In the genomic region with DNA sequence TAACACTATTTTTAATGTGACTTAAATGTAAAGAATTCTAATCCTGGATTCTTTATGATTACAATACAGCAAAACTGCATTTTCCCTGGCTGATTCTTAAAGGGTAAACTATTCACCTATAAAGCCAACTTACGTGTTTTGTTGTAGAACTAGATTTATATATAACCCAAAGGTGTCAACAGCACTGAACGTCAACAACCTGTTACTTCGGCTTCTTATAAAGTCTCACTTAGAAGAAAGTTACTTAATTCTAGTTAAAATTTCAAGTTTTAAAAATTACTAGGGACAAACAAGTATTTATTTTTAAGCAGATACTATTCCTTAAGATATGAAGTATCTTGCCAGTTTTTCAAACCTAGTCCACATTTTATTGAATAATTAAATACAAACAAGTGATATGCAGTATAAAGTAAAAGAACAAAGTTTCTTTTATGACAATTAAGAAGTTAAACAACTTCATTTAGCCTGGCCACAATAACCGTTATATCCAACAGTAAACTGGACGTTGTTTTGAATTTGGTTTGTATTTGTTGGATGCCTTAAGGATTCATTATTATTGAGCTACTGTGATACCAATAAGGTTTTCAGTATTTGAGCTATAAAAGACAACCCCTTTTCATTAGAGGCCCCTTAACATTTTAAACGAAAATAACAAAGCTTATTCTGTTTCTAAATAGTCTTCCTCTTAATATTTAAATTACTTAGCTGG, we compare ENCODE assay signal across 24 cellular contexts.
DNase-seq lines count a peak whose midpoint lies in the region; ATAC-seq, FAIRE-seq and TF ChIP-seq lines count a peak whose summit lies in the region.
"Had no signal": no experiment of that assay in that cellular context is flagged by ENCODE, and none has a peak within 500 bp of the region (broad histone marks: within the 10 kb centered on the region; RNA-seq: fewer than 3 reads in every experiment).

No MANE protein-coding gene starts in this region.

- TF ChIP-seq CTCF in liver (IDR thresholded peaks at IDR 0.05; ENCODE audit: low read depth, low read length, missing input control) (no peak), right lobe of liver (IDR thresholded peaks at IDR 0.05) (no peak), lower lobe of right lung (IDR thresholded peaks at IDR 0.05) (no peak), tibial nerve (IDR thresholded peaks at IDR 0.05) (no peak)

- H3K4me1 ChIP-seq in liver (ENCODE audit: control insufficient read depth in 4 of 4, insufficient read depth in 4 of 4, low read length in 3 of 4) (peaks cover 7 to 38% (median 25%) of the 10 kb centered on the region in 4 donors), right lobe of liver (peaks cover 0 to 19% (median 2%) of the 10 kb centered on the region in 4 donors), lower lobe of right lung (peaks cover 23% of the 10 kb centered on the region), tibial nerve (peaks cover 0 to 15% (median 5%) of the 10 kb centered on the region in 4 donors)

- H3K4me3 ChIP-seq in liver (ENCODE audit: low read depth in 1 of 3, low read length in 3 of 3) = no peak overlapping the region
- peak overlapping the region in 1 of 3 donors; percentile 51 for H3K4me3 ChIP-seq in right lobe of liver
- H3K4me3 ChIP-seq in lower lobe of right lung = peak overlapping the region; percentile 60
- no peak overlapping the region for H3K4me3 ChIP-seq in tibial nerve

- TF ChIP-seq POLR2A in right lobe of liver (IDR thresholded peaks at IDR 0.05) (no peak), tibial nerve (IDR thresholded peaks at IDR 0.05) (no peak)

- ATAC-seq in right lobe of liver (no peak), lower lobe of right lung (no peak), HG02571 (IDR thresholded peaks at IDR 0.05; ENCODE audit: unreplicated experiment) (no peak), HG03354 (IDR thresholded peaks at IDR 0.05; ENCODE audit: poor library complexity, severe bottlenecking, unreplicated experiment) (no peak), GM18858 (IDR thresholded peaks at IDR 0.05; ENCODE audit: unreplicated experiment) (no peak)
- ATAC-seq: heart left ventricle; stimulated activated memory B cell treated with anti-CD40 and anti-IgM and Interleukin-4, amounts not matched to agents 10 μg/mL and 1 μg/mL and 100 μg/mL, for 72 hours; T-cell had no signal

- no peak for TF ChIP-seq EP300 in tibial nerve (IDR thresholded peaks at IDR 0.05)

- 64% methylated on average over 6 of the region's 6 CpGs for WGBS in liver
- WGBS in right lobe of liver (ENCODE audit: insufficient coverage, low coverage, low lambda C conversion rate, missing lambda C conversion rate) = 52% methylated on average over 6 of the region's 6 CpGs
- WGBS in tibial nerve, 2 donors = 85 to 86% methylated on average over 6 of the region's 6 CpGs

- intact Hi-C loops in right lobe of liver (cut with DNase I) = loop anchor here in 1 of 2 donors (10.0 kb wide), 2 partner anchors 290 to 780 kb away; a partner anchor contains a TSS
- intact Hi-C loops in lower lobe of right lung (cut with DNase I) = loop anchor here (5.0 to 10.0 kb wide), 2 partner anchors 292 to 780 kb away; a partner anchor contains a TSS

- H3K36me3 ChIP-seq in liver (ENCODE audit: control insufficient read depth in 4 of 4, insufficient read depth in 3 of 4, low read depth in 1 of 4, low read length in 3 of 4) (no peaks in the 10 kb centered on the region), right lobe of liver (no peaks in the 10 kb centered on the region), lower lobe of right lung (no peaks in the 10 kb centered on the region), tibial nerve (no peaks in the 10 kb centered on the region)
- H3K36me3 ChIP-seq: thoracic aorta had no signal

- H3K27ac ChIP-seq in liver (ENCODE audit: low read depth in 1 of 2, low read length in 2 of 2) (no peak overlapping the region), right lobe of liver (no peak overlapping the region), lower lobe of right lung (peak overlapping the region; percentile 84), tibial nerve (no peak overlapping the region)
- H3K27ac ChIP-seq: heart left ventricle, neutrophil, thoracic aorta had no signal

- TF ChIP-seq RAD21 in liver (IDR thresholded peaks at IDR 0.05) = no peak

- no peaks in the 10 kb centered on the region for H3K27me3 ChIP-seq in liver (ENCODE audit: control insufficient read depth in 4 of 4, insufficient read depth in 4 of 4, low read length in 3 of 4)
- no peaks in the 10 kb centered on the region for H3K27me3 ChIP-seq in right lobe of liver
- H3K27me3 ChIP-seq in lower lobe of right lung (ENCODE audit: low read depth) = peaks cover 52% of the 10 kb centered on the region
- peaks cover 8 to 97% of the 10 kb centered on the region in 2 donors for H3K27me3 ChIP-seq in tibial nerve

- H3K9me3 ChIP-seq in liver (ENCODE audit: control insufficient read depth in 4 of 4, low read length in 3 of 4) (no peaks in the 10 kb centered on the region), right lobe of liver (no peaks in the 10 kb centered on the region), lower lobe of right lung (no peaks in the 10 kb centered on the region), tibial nerve (no peaks in the 10 kb centered on the region)
- H3K9me3 ChIP-seq: heart left ventricle, neutrophil, thoracic aorta had no signal

- peak; percentile 7 for FAIRE-seq in RCC 7860 (lab: Jason Lieb, UNC)
- FAIRE-seq: keratinocyte had no signal

- DNase-seq in right lobe of liver = no peak
- no peak for DNase-seq in RCC 7860 (ENCODE audit: low spot score)
- no peak for DNase-seq in lower lobe of right lung
- DNase-seq in tibial nerve (ENCODE audit: low spot score in 2 of 2) = no peak
- DNase-seq: activated CD4-positive, alpha-beta T cell treated with anti-CD3 and anti-CD28 coated beads, Interleukin-2, amount 50 U/mL, for 48 hours; activated naive CD4-positive, alpha-beta T cell treated with Interleukin-2 at 50 U/mL for 16 hours; activated T-cell treated with anti-CD3 and anti-CD28 coated beads for 4 hours; aorta; CD4-positive, CD25-positive, alpha-beta regulatory T cell; effector CD4-positive, alpha-beta T cell; H7; heart left ventricle; NCI-H1048; retina; Right ventricle myocardium superior; T-cell had no signal

- H3K9ac ChIP-seq in liver (ENCODE audit: low read depth in 1 of 2, low read length in 2 of 2) = peak overlapping the region; percentile 27 to 36

TF ChIP-seq in liver, 16 proteins besides CTCF, POLR2A, EP300 and RAD21 (continues in another document):
- TF ChIP-seq GABPA (IDR thresholded peaks at IDR 0.05 in 1 of 2, conservative IDR thresholded peaks at IDR 0.05 in 1 of 2) = no peak
- TF ChIP-seq, protein P1, sequence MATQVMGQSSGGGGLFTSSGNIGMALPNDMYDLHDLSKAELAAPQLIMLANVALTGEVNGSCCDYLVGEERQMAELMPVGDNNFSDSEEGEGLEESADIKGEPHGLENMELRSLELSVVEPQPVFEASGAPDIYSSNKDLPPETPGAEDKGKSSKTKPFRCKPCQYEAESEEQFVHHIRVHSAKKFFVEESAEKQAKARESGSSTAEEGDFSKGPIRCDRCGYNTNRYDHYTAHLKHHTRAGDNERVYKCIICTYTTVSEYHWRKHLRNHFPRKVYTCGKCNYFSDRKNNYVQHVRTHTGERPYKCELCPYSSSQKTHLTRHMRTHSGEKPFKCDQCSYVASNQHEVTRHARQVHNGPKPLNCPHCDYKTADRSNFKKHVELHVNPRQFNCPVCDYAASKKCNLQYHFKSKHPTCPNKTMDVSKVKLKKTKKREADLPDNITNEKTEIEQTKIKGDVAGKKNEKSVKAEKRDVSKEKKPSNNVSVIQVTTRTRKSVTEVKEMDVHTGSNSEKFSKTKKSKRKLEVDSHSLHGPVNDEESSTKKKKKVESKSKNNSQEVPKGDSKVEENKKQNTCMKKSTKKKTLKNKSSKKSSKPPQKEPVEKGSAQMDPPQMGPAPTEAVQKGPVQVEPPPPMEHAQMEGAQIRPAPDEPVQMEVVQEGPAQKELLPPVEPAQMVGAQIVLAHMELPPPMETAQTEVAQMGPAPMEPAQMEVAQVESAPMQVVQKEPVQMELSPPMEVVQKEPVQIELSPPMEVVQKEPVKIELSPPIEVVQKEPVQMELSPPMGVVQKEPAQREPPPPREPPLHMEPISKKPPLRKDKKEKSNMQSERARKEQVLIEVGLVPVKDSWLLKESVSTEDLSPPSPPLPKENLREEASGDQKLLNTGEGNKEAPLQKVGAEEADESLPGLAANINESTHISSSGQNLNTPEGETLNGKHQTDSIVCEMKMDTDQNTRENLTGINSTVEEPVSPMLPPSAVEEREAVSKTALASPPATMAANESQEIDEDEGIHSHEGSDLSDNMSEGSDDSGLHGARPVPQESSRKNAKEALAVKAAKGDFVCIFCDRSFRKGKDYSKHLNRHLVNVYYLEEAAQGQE (IDR thresholded peaks at IDR 0.05) = no peak
- no peak for TF ChIP-seq SP1 (IDR thresholded peaks at IDR 0.05)
- TF ChIP-seq, protein P2, sequence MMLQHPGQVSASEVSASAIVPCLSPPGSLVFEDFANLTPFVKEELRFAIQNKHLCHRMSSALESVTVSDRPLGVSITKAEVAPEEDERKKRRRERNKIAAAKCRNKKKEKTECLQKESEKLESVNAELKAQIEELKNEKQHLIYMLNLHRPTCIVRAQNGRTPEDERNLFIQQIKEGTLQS (IDR thresholded peaks at IDR 0.05) = no peak
- TF ChIP-seq HNF4A (conservative IDR thresholded peaks at IDR 0.05) = no peak
- no peak for TF ChIP-seq FOXA1 (IDR thresholded peaks at IDR 0.05)
- TF ChIP-seq, protein P3, sequence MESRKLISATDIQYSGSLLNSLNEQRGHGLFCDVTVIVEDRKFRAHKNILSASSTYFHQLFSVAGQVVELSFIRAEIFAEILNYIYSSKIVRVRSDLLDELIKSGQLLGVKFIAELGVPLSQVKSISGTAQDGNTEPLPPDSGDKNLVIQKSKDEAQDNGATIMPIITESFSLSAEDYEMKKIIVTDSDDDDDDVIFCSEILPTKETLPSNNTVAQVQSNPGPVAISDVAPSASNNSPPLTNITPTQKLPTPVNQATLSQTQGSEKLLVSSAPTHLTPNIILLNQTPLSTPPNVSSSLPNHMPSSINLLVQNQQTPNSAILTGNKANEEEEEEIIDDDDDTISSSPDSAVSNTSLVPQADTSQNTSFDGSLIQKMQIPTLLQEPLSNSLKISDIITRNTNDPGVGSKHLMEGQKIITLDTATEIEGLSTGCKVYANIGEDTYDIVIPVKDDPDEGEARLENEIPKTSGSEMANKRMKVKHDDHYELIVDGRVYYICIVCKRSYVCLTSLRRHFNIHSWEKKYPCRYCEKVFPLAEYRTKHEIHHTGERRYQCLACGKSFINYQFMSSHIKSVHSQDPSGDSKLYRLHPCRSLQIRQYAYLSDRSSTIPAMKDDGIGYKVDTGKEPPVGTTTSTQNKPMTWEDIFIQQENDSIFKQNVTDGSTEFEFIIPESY (IDR thresholded peaks at IDR 0.05) = no peak
- TF ChIP-seq NR2F2 (IDR thresholded peaks at IDR 0.05) = no peak
- TF ChIP-seq JUND (IDR thresholded peaks at IDR 0.05) = no peak
- no peak for TF ChIP-seq HNF4G (IDR thresholded peaks at IDR 0.05)
- no peak for TF ChIP-seq TAF1 (conservative IDR thresholded peaks at IDR 0.05)
- no peak for TF ChIP-seq FOXA2 (IDR thresholded peaks at IDR 0.05)
- TF ChIP-seq RXRA (IDR thresholded peaks at IDR 0.05) = no peak
- TF ChIP-seq, protein P4, sequence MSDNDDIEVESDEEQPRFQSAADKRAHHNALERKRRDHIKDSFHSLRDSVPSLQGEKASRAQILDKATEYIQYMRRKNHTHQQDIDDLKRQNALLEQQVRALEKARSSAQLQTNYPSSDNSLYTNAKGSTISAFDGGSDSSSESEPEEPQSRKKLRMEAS (IDR thresholded peaks at IDR 0.05) = no peak
